Comparison of ENCODE assay signal across 16 cellular contexts in genomic region chr6:10749734-10750133, GRCh38. TPM values are rescaled to one million over a fixed set of nuclear protein-coding genes. Genes with fewer than 3 reads are reported as not detected.
A peak's percentile ranks its signal among the peaks of the same experiment; 100 is the strongest.
DNase-seq lines count a peak whose midpoint lies in the region; ATAC-seq and TF ChIP-seq lines count a peak whose summit lies in the region.
"Had no signal": no experiment of that assay in that cellular context is flagged by ENCODE, and none has a peak within 500 bp of the region (broad histone marks: within the 10 kb centered on the region; RNA-seq: fewer than 3 reads in every experiment).

No MANE protein-coding gene starts in this region.

- no peak for ATAC-seq in HG02840 (IDR thresholded peaks at IDR 0.05; ENCODE audit: low FRiP score, unreplicated experiment)
- ATAC-seq in GM21825 (IDR thresholded peaks at IDR 0.05; ENCODE audit: unreplicated experiment) = no peak
- no peak for ATAC-seq in HG03095 (IDR thresholded peaks at IDR 0.05; ENCODE audit: unreplicated experiment)

- intact Hi-C loops in activated CD4-positive, alpha-beta memory T cell treated with anti-CD3 and anti-CD28 coated beads for 36 hours (cut with micrococcal nuclease) = loop anchor here (5.0 kb wide), 1 partner anchor 343 kb away; the partner anchor contains the start of gene SMIM13

- H3K4me1 Mint-ChIP-seq in activated CD4-positive, alpha-beta memory T cell treated with anti-CD3 and anti-CD28 coated beads, Interleukin-2, amount 10 ng/mL, durations not matched to agents 7 days and 5 days = peaks cover 61% of the 10 kb centered on the region
- H3K4me1 Mint-ChIP-seq in activated CD4-positive, alpha-beta memory T cell treated with anti-CD3 and anti-CD28 coated beads for 36 hours (ENCODE audit: low read depth) = peaks cover 54% of the 10 kb centered on the region
- peaks cover 59% of the 10 kb centered on the region for H3K4me1 Mint-ChIP-seq in activated naive CD8-positive, alpha-beta T cell (ENCODE audit: low read depth)
- H3K4me1 Mint-ChIP-seq in nephron progenitor cell = peaks cover 54% of the 10 kb centered on the region

- peak overlapping the region; percentile 88; the same call in 1 of the 2 replicates for H3K9ac ChIP-seq in Karpas-422 (ENCODE audit: low read length)
- H3K9ac ChIP-seq: KMS-11 had no signal

- peak overlapping the region; percentile 93 for H3K4me3 Mint-ChIP-seq in activated CD4-positive, alpha-beta memory T cell treated with anti-CD3 and anti-CD28 coated beads, Interleukin-2, amount 10 ng/mL, durations not matched to agents 7 days and 5 days
- H3K4me3 Mint-ChIP-seq in activated CD4-positive, alpha-beta memory T cell treated with anti-CD3 and anti-CD28 coated beads for 36 hours = no peak overlapping the region
- peak overlapping the region; percentile 93 for H3K4me3 Mint-ChIP-seq in activated naive CD8-positive, alpha-beta T cell
- H3K4me3 Mint-ChIP-seq in nephron progenitor cell = peak overlapping the region; percentile 96

- no peaks in the 10 kb centered on the region for H3K27me3 ChIP-seq in Karpas-422 (ENCODE audit: low read length)
- H3K27me3 ChIP-seq: Peyer's patch, vagina had no signal

- H3K27me3 Mint-ChIP-seq in activated CD4-positive, alpha-beta memory T cell treated with anti-CD3 and anti-CD28 coated beads, Interleukin-2, amount 10 ng/mL, durations not matched to agents 7 days and 5 days = no peaks in the 10 kb centered on the region
- H3K27me3 Mint-ChIP-seq in activated CD4-positive, alpha-beta memory T cell treated with anti-CD3 and anti-CD28 coated beads for 36 hours = no peaks in the 10 kb centered on the region
- H3K27me3 Mint-ChIP-seq in activated naive CD8-positive, alpha-beta T cell = no peaks in the 10 kb centered on the region
- peaks cover 3% of the 10 kb centered on the region for H3K27me3 Mint-ChIP-seq in nephron progenitor cell (ENCODE audit: low read depth, poor library complexity)

- no peak for DNase-seq in activated CD4-positive, alpha-beta memory T cell treated with anti-CD3 and anti-CD28 coated beads, Interleukin-2, amount 10 ng/mL, durations not matched to agents 7 days and 5 days
- no peak for DNase-seq in activated CD4-positive, alpha-beta memory T cell treated with anti-CD3 and anti-CD28 coated beads for 36 hours
- no peak for DNase-seq in Karpas-422
- no peak for DNase-seq in nephron progenitor cell
- DNase-seq: activated CD8-positive, alpha-beta memory T cell treated with anti-CD3 and anti-CD28 coated beads, Interleukin-2, amount 50 U/mL, for 48 hours; H7; head of caudate nucleus; Peyer's patch had no signal

- peaks cover 40% of the 10 kb centered on the region for H3K36me3 Mint-ChIP-seq in activated CD4-positive, alpha-beta memory T cell treated with anti-CD3 and anti-CD28 coated beads, Interleukin-2, amount 10 ng/mL, durations not matched to agents 7 days and 5 days (ENCODE audit: low read depth)
- peaks cover 43% of the 10 kb centered on the region for H3K36me3 Mint-ChIP-seq in activated CD4-positive, alpha-beta memory T cell treated with anti-CD3 and anti-CD28 coated beads for 36 hours
- peaks cover 13% of the 10 kb centered on the region for H3K36me3 Mint-ChIP-seq in activated naive CD8-positive, alpha-beta T cell
- H3K36me3 Mint-ChIP-seq in nephron progenitor cell (ENCODE audit: low read depth) = peaks cover 45% of the 10 kb centered on the region

- peak overlapping the region; percentile 82 for H3K4me2 ChIP-seq in Karpas-422 (ENCODE audit: low read depth, low read length, poor library complexity, severe bottlenecking)

- no peak overlapping the region for H3K27ac Mint-ChIP-seq in activated CD4-positive, alpha-beta memory T cell treated with anti-CD3 and anti-CD28 coated beads, Interleukin-2, amount 10 ng/mL, durations not matched to agents 7 days and 5 days
- no peak overlapping the region for H3K27ac Mint-ChIP-seq in activated CD4-positive, alpha-beta memory T cell treated with anti-CD3 and anti-CD28 coated beads for 36 hours
- peak overlapping the region; percentile 41 for H3K27ac Mint-ChIP-seq in activated naive CD8-positive, alpha-beta T cell
- H3K27ac Mint-ChIP-seq in nephron progenitor cell = peak overlapping the region; percentile 96

- H3K9me3 Mint-ChIP-seq in activated CD4-positive, alpha-beta memory T cell treated with anti-CD3 and anti-CD28 coated beads, Interleukin-2, amount 10 ng/mL, durations not matched to agents 7 days and 5 days = no peaks in the 10 kb centered on the region
- H3K9me3 Mint-ChIP-seq in activated CD4-positive, alpha-beta memory T cell treated with anti-CD3 and anti-CD28 coated beads for 36 hours = no peaks in the 10 kb centered on the region
- H3K9me3 Mint-ChIP-seq in activated naive CD8-positive, alpha-beta T cell (ENCODE audit: low read depth) = no peaks in the 10 kb centered on the region
- H3K9me3 Mint-ChIP-seq in nephron progenitor cell = no peaks in the 10 kb centered on the region

- no peak overlapping the region for H3K4me3 ChIP-seq in Karpas-422 (ENCODE audit: low read length)
- H3K4me3 ChIP-seq: vagina had no signal

- CTCF ChIA-PET in activated CD4-positive, alpha-beta memory T cell treated with anti-CD3 and anti-CD28 coated beads, Interleukin-2, amount 10 ng/mL, durations not matched to agents 7 days and 5 days (lab: Charles Lee) = interaction anchor here (3.9 kb wide), 1 partner anchor 10 kb away, joined by 18 read pairs; no protein-coding TSS in a partner anchor
- CTCF ChIA-PET in activated CD4-positive, alpha-beta memory T cell treated with anti-CD3 and anti-CD28 coated beads for 36 hours (lab: Charles Lee) = interaction anchor here (1.0 kb wide), 1 partner anchor 240 kb away, joined by 4 read pairs; no protein-coding TSS in a partner anchor

- H3K9me2 ChIP-seq in Karpas-422 (replicated peaks; ENCODE audit: insufficient read depth, low read length) = no peaks in the 10 kb centered on the region

- H3K79me2 ChIP-seq in Karpas-422 (ENCODE audit: low read length) = peaks cover 75% of the 10 kb centered on the region

- no peak for TF ChIP-seq CTCF in nephron progenitor cell (IDR thresholded peaks at IDR 0.05)

- H3K27ac ChIP-seq in Karpas-422 (ENCODE audit: low read length) = no peak overlapping the region
- H3K27ac ChIP-seq: KMS-11, Peyer's patch, vagina had no signal

- POLR2A ChIA-PET in activated CD4-positive, alpha-beta memory T cell treated with anti-CD3 and anti-CD28 coated beads, Interleukin-2, amount 10 ng/mL, durations not matched to agents 7 days and 5 days (lab: Charles Lee) = interaction anchor here (0.9 to 4.7 kb wide), 4 partner anchors 8 to 56 kb away, joined by 3 to 86 read pairs (median 22); partner anchors contain the start of genes C6orf52, PAK1IP1 and TMEM14C
- POLR2A ChIA-PET in activated CD4-positive, alpha-beta memory T cell treated with anti-CD3 and anti-CD28 coated beads for 36 hours (lab: Charles Lee) = no interaction called here

- no peaks in the 10 kb centered on the region for H3K9me3 ChIP-seq in Karpas-422 (ENCODE audit: low read length)
- H3K9me3 ChIP-seq: Peyer's patch, vagina had no signal

- H2AFZ ChIP-seq in Karpas-422 (ENCODE audit: low read length) = no peak overlapping the region

- H3K36me3 ChIP-seq in Karpas-422 (ENCODE audit: insufficient read depth, low read length) = peaks cover 23% of the 10 kb centered on the region; the same call in 1 of the 2 replicates

- no peaks in the 10 kb centered on the region for H4K20me1 ChIP-seq in Karpas-422 (ENCODE audit: insufficient read depth, low read depth, low read length)

- peaks cover 28% of the 10 kb centered on the region for H3K4me1 ChIP-seq in Karpas-422 (ENCODE audit: low read length)

RNA-seq across cellular contexts. Expression of gene TMEM14B, which starts 2.1 kb away (rescaled TPM):
- 10 to 100 TPM; 81.5 to 83.6 TPM for total RNA-seq in activated CD4-positive, alpha-beta memory T cell treated with anti-CD3 and anti-CD28 coated beads, Interleukin-2, amount 10 ng/mL, durations not matched to agents 7 days and 5 days
- total RNA-seq in activated CD4-positive, alpha-beta memory T cell treated with anti-CD3 and anti-CD28 coated beads for 36 hours = 10 to 100 TPM; 86.9 to 91.3 TPM
- 81.0 and 121 TPM in 2 replicates for total RNA-seq in Karpas-422 (2014; rRNA removed; shearing (Covaris generic); ENCODE audit: low replicate concordance)

RNA-seq across cellular contexts. Expression of gene TMEM14C, which starts 26.9 kb away (rescaled TPM):
- 10 to 100 TPM; 42.4 to 46.5 TPM for total RNA-seq in activated CD4-positive, alpha-beta memory T cell treated with anti-CD3 and anti-CD28 coated beads, Interleukin-2, amount 10 ng/mL, durations not matched to agents 7 days and 5 days
- total RNA-seq in activated CD4-positive, alpha-beta memory T cell treated with anti-CD3 and anti-CD28 coated beads for 36 hours = 10 to 100 TPM; 84.9 to 87.6 TPM
- 70.9 and 94.1 TPM in 2 replicates for total RNA-seq in Karpas-422 (2014; rRNA removed; shearing (Covaris generic); ENCODE audit: low replicate concordance)

RNA-seq across cellular contexts. Expression of gene PAK1IP1, which starts 55.0 kb away (rescaled TPM):
- 10 to 100 TPM; 10.1 to 10.9 TPM for total RNA-seq in activated CD4-positive, alpha-beta memory T cell treated with anti-CD3 and anti-CD28 coated beads, Interleukin-2, amount 10 ng/mL, durations not matched to agents 7 days and 5 days
- 10 to 100 TPM; 28.2 to 32.8 TPM for total RNA-seq in activated CD4-positive, alpha-beta memory T cell treated with anti-CD3 and anti-CD28 coated beads for 36 hours
- 12.3 and 14.3 TPM in 2 replicates for total RNA-seq in Karpas-422 (2014; rRNA removed; shearing (Covaris generic); ENCODE audit: low replicate concordance)

RNA-seq across cellular contexts. Expression of gene C6orf52, which starts 55.3 kb away (rescaled TPM):
- 1 to 10 TPM in 1 of 2 experiments, under 1 TPM in 1; 0.88 to 1.6 TPM for total RNA-seq in activated CD4-positive, alpha-beta memory T cell treated with anti-CD3 and anti-CD28 coated beads, Interleukin-2, amount 10 ng/mL, durations not matched to agents 7 days and 5 days
- 1 to 10 TPM; 2.4 to 3.7 TPM for total RNA-seq in activated CD4-positive, alpha-beta memory T cell treated with anti-CD3 and anti-CD28 coated beads for 36 hours
- total RNA-seq in Karpas-422 (2014; rRNA removed; shearing (Covaris generic); ENCODE audit: low replicate concordance) = not detected in 2 replicates
- total RNA-seq: lower leg skin, Peyer's patch, posterior vena cava, vagina had no signal

Comparison
In these comparisons a context has a peak if more than half of its experiments do, and no peak if none do; other contexts are left out.
1. H3K27ac Mint-ChIP-seq: peak in activated naive CD8-positive, alpha-beta T cell (single experiment) and nephron progenitor cell (single experiment); none in activated CD4-positive, alpha-beta memory T cell treated with anti-CD3 and anti-CD28 coated beads, Interleukin-2, amount 10 ng/mL, durations not matched to agents 7 days and 5 days (single experiment) and activated CD4-positive, alpha-beta memory T cell treated with anti-CD3 and anti-CD28 coated beads for 36 hours (single experiment).